Comparison of ENCODE assay signal across 8 cellular contexts in the genomic region with DNA sequence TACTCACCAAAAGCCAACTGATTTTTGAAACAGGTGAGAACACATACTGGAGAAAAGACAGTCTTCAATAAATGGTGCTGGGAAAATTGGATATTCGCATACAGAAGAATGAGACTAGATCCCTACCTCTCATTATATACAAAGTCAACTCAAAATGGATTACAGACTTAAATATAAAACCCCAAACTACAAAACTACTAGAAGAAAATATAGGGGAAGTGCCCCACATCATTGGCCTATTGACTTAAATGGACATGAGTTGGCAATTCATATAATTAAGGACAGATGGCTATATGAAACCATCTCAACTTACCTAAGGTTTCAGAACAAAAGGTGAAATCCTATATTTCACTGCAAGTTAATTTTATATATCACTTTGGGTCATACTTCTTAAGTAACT.
"Had no signal": no experiment of that assay in that cellular context is flagged by ENCODE, and none has a peak within 500 bp of the region (broad histone marks: within the 10 kb centered on the region; RNA-seq: fewer than 3 reads in every experiment).

No MANE protein-coding gene starts in this region.

- ATAC-seq: GM12878 had no signal

- H3K4me3 ChIP-seq: GM12878 had no signal

- FAIRE-seq: G401.6, GM12878, GM12891, GM12892, GM18507, GM19239 had no signal

- DNase-seq: GDM1, GF-D8 had no signal
